Comparison of ENCODE assay signal across 17 cellular contexts in the genomic region with DNA sequence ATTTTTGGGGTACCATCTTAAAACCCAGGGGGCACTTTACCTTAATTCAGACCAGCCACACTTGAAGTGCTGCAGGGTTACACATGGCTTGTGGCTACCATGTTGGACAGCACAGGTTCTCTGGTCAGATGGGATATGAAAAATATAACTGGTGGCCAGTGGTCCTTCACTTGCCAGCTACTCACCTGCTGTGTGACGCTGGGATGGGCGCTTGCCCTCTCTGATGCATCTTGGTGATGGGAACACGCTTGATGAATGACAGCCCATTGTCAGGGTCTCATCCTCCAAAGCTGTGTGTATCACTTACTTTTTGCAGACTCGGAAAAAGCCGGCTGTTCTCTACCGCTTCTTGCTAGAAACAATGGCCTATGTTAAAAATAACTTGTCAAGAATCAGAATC. TPM values are rescaled to one million over a fixed set of nuclear protein-coding genes. Genes with fewer than 3 reads are reported as not detected.
"Had no signal": no experiment of that assay in that cellular context is flagged by ENCODE, and none has a peak within 500 bp of the region (broad histone marks: within the 10 kb centered on the region; RNA-seq: fewer than 3 reads in every experiment).

No MANE protein-coding gene starts in this region.

- H3K27me3 Mint-ChIP-seq: activated CD8-positive, alpha-beta memory T cell treated with anti-CD3 and anti-CD28 coated beads, Interleukin-2, amount 10 ng/mL, durations not matched to agents 7 days and 5 days had no signal

- H3K27ac ChIP-seq: lower lobe of right lung had no signal

- H3K4me3 ChIP-seq: lower lobe of right lung had no signal

- H3K4me1 Mint-ChIP-seq: central memory CD8-positive, alpha-beta T cell had no signal

- H3K9me3 ChIP-seq: lower lobe of right lung had no signal

- H3K4me3 Mint-ChIP-seq: activated CD8-positive, alpha-beta memory T cell treated with anti-CD3 and anti-CD28 coated beads, Interleukin-2, amount 10 ng/mL, durations not matched to agents 7 days and 5 days; central memory CD8-positive, alpha-beta T cell had no signal

- H3K9me3 Mint-ChIP-seq: central memory CD8-positive, alpha-beta T cell had no signal

- H3K36me3 ChIP-seq: lower lobe of right lung had no signal

- FAIRE-seq: TTC549 had no signal

- H3K27ac Mint-ChIP-seq: activated CD8-positive, alpha-beta memory T cell treated with anti-CD3 and anti-CD28 coated beads, Interleukin-2, amount 10 ng/mL, durations not matched to agents 7 days and 5 days had no signal

- DNase-seq: activated CD4-positive, CD25-positive, alpha-beta regulatory T cell; activated CD8-positive, alpha-beta memory T cell treated with anti-CD3 and anti-CD28 coated beads, Interleukin-2, amount 10 ng/mL, durations not matched to agents 7 days and 5 days; activated naive CD4-positive, alpha-beta T cell treated with Interleukin-2 at 50 U/mL for 16 hours; activated T-cell treated with anti-CD3 and anti-CD28 coated beads, Interleukin-2, amount 50 U/mL, for 48 hours; dermis blood vessel endothelial cell; hypothalamus; lower lobe of right lung; midbrain; stimulated activated CD4-positive, alpha-beta T cell treated with anti-CD3 and anti-CD28 coated beads, Interleukin-1b, Interleukin-23, amount 100 ng/mL, for 48 hours; stimulated activated naive CD4-positive, alpha-beta T cell; substantia nigra; T-helper 2 cell; trophoblast cell had no signal

- H3K4me1 ChIP-seq: lower lobe of right lung had no signal

RNA-seq across cellular contexts. Expression of gene MROH2A, which starts 53.7 kb away (rescaled TPM):
- total RNA-seq: activated CD8-positive, alpha-beta memory T cell treated with anti-CD3 and anti-CD28 coated beads, Interleukin-2, amount 10 ng/mL, durations not matched to agents 7 days and 5 days; dermis blood vessel endothelial cell; glomerular endothelial cell; lower lobe of right lung; right cardiac atrium had no signal
- polyA plus RNA-seq: right cardiac atrium had no signal
